Comparison of ENCODE assay signal across 8 cellular contexts in genomic region chr11:57516061-57516443, GRCh38. TPM values are rescaled to one million over a fixed set of nuclear protein-coding genes. Genes with fewer than 3 reads are reported as not detected.
DNase-seq lines count a peak whose midpoint lies in the region; ATAC-seq and TF ChIP-seq lines count a peak whose summit lies in the region.

No MANE protein-coding gene starts in this region.

- peak overlapping the region; percentile 39; the same call in 1 of the 2 replicates for H3K9ac ChIP-seq in MM.1S (ENCODE audit: low read length)

- H4K20me1 ChIP-seq in MM.1S (ENCODE audit: insufficient read depth, low read length) = no peaks in the 10 kb centered on the region

- H3K4me1 ChIP-seq in MM.1S (ENCODE audit: low read length) = no peaks in the 10 kb centered on the region
- peaks cover 7% of the 10 kb centered on the region for H3K4me1 ChIP-seq in effector memory CD4-positive, alpha-beta T cell (ENCODE audit: control insufficient read depth, insufficient read depth, low read length, poor library complexity, severe bottlenecking)

- DNase-seq in MM.1S (no peak), neural crest cell (ENCODE audit: low read depth, low spot score) (no peak), SKM-1 treated with dmso at 0.1 percent for 144 hours (lab: John Stamatoyannopoulos, UW; ENCODE audit: unreplicated experiment) (no peak), A172 (ENCODE audit: low spot score) (no peak)
- DNase-seq in effector memory CD4-positive, alpha-beta T cell = no peak

- peak overlapping the region; percentile 95 for H3K27ac ChIP-seq in C4-2B
- no peak overlapping the region for H3K27ac ChIP-seq in MM.1S (ENCODE audit: low read length)
- no peak overlapping the region for H3K27ac ChIP-seq in effector memory CD4-positive, alpha-beta T cell (ENCODE audit: insufficient read depth, low read length, poor library complexity, severe bottlenecking)

- H3K4me3 ChIP-seq in MM.1S (ENCODE audit: low read length) = peak overlapping the region; percentile 79
- peak overlapping the region; percentile 97 for H3K4me3 ChIP-seq in effector memory CD4-positive, alpha-beta T cell (ENCODE audit: insufficient read depth, low read depth, low read length, poor library complexity, severe bottlenecking)

- no peaks in the 10 kb centered on the region; the same call in 1 of the 2 replicates for H3F3A ChIP-seq in MM.1S (ENCODE audit: insufficient read depth, low read length)

- H3K36me3 Mint-ChIP-seq in neural crest cell (ENCODE audit: low read depth) = no peaks in the 10 kb centered on the region

- H3K4me2 ChIP-seq in MM.1S (ENCODE audit: low read depth, low read length) = peak overlapping the region; percentile 95

- peaks cover 66% of the 10 kb centered on the region for H3K27me3 Mint-ChIP-seq in neural crest cell (ENCODE audit: low read depth)

- H3K27ac Mint-ChIP-seq in neural crest cell (ENCODE audit: unreplicated experiment) = no peak overlapping the region

- no peak for TF ChIP-seq CTCF in C4-2B (conservative IDR thresholded peaks at IDR 0.05)
- TF ChIP-seq CTCF in MM.1S (IDR thresholded peaks at IDR 0.05; ENCODE audit: low read length) = no peak
- TF ChIP-seq CTCF in neural crest cell (conservative IDR thresholded peaks at IDR 0.05) = no peak

- H3K4me3 Mint-ChIP-seq in neural crest cell = peak overlapping the region; percentile 94

- H2AFZ ChIP-seq in MM.1S (ENCODE audit: low read length) = peak overlapping the region; percentile 99

- H3K79me2 ChIP-seq in MM.1S (ENCODE audit: low read length) = no peaks in the 10 kb centered on the region

- no peaks in the 10 kb centered on the region for H3K27me3 ChIP-seq in MM.1S (replicated peaks; ENCODE audit: insufficient read depth, low read length)
- no peaks in the 10 kb centered on the region for H3K27me3 ChIP-seq in effector memory CD4-positive, alpha-beta T cell (replicated peaks; ENCODE audit: control insufficient read depth, insufficient read depth, low read length, poor library complexity, severe bottlenecking)

- H3K9me3 Mint-ChIP-seq in neural crest cell = no peaks in the 10 kb centered on the region

- peaks cover 12% of the 10 kb centered on the region for H3K4me1 Mint-ChIP-seq in neural crest cell

- H3K9me3 ChIP-seq in MM.1S (replicated peaks; ENCODE audit: insufficient read depth, low read length) = no peaks in the 10 kb centered on the region
- H3K9me3 ChIP-seq in effector memory CD4-positive, alpha-beta T cell (ENCODE audit: control insufficient read depth, low read length) = no peaks in the 10 kb centered on the region

- ATAC-seq in GM21526 (IDR thresholded peaks at IDR 0.05; ENCODE audit: low FRiP score, unreplicated experiment) = no peak
- no peak for ATAC-seq in HG03139 (IDR thresholded peaks at IDR 0.05; ENCODE audit: unreplicated experiment)

- H3K9me2 ChIP-seq in MM.1S (replicated peaks; ENCODE audit: insufficient read depth, low read length) = no peaks in the 10 kb centered on the region

- no peaks in the 10 kb centered on the region for H3K36me3 ChIP-seq in MM.1S (replicated peaks; ENCODE audit: insufficient read depth, low read length)
- no peaks in the 10 kb centered on the region for H3K36me3 ChIP-seq in effector memory CD4-positive, alpha-beta T cell (ENCODE audit: control insufficient read depth, insufficient read depth, low read length)

RNA-seq across cellular contexts. Expression of gene SLC43A1, which starts 0.6 kb away (rescaled TPM):
- 4.5 and 4.7 TPM in 2 replicates for total RNA-seq in neural crest cell
- total RNA-seq in A172 (2014; rRNA removed; shearing (Covaris generic)) = 3.4 and 5.2 TPM in 2 replicates

RNA-seq across cellular contexts. Expression of gene TIMM10, which starts 14.5 kb away (rescaled TPM):
- 103 and 108 TPM in 2 replicates for total RNA-seq in neural crest cell
- total RNA-seq in A172 (2014; rRNA removed; shearing (Covaris generic)) = 59.7 and 95.9 TPM in 2 replicates

RNA-seq across cellular contexts. Expression of gene SMTNL1, which starts 21.3 kb away (rescaled TPM):
- total RNA-seq in neural crest cell = not detected in 2 replicates
- total RNA-seq in A172 (2014; rRNA removed; shearing (Covaris generic)) = not detected in 2 replicates

RNA-seq across cellular contexts. Expression of gene UBE2L6, which starts 51.4 kb away (rescaled TPM):
- total RNA-seq in neural crest cell = 66.0 and 68.7 TPM in 2 replicates
- total RNA-seq in A172 (2014; rRNA removed; shearing (Covaris generic)) = 52.5 and 69.6 TPM in 2 replicates

RNA-seq across cellular contexts. Expression of gene RTN4RL2, which starts 55.7 kb away (rescaled TPM):
- 2.4 and 3.4 TPM in 2 replicates for total RNA-seq in neural crest cell
- 0.64 and 1.6 TPM in 2 replicates for total RNA-seq in A172 (2014; rRNA removed; shearing (Covaris generic))
